7 cellular contexts compared by ENCODE assay signal in the genomic region with DNA sequence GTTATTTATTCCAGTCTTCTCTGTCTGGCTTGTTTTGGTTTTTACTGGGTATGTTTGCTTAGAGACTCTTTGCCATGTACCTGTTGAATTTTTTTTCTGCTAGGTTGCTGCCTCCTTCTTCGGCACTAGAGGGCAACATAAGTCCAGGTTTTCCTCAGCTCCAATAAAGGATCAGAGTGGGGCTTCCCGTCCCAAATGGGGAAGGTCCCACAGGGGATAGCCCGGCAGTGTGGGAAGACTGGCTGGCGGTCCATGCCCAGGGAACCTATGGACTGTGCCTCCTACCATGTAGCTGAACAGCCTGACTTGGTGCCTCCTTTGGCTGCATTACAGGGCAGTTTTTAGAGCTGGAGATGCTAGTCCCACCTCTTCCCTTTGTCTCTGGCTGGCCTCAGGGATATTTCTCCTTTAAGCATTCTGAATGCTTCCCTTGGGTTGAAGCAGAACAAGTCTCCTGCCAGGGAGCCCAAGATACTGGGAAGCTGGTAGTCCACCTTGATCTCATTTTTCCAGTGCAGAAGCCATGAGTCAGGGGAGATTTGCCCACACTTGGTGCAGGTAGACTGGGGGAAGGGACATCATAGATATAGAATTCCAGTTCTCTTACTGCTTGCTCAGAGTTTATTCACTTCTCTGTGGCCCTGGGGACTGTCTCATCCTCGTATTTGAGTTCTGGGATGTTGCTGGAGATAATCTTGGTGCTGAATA.
DNase-seq lines count a peak whose midpoint lies in the region; ATAC-seq and TF ChIP-seq lines count a peak whose summit lies in the region.

No MANE protein-coding gene starts in this region.

- in situ Hi-C loops in SK-MEL-5 (cut with HindIII; ENCODE audit: low pct_unique_long_range_greater_than_20kb, low sequenced_read_pairs): no loop called here

- H3K4me3 ChIP-seq in DND-41 (ENCODE audit: low read depth in 1 of 2, low read length in 2 of 2) (no peak overlapping the region), cardiac fibroblast (replicated peaks in 1 of 2; ENCODE audit: low read depth in 2 of 2, low read length in 2 of 2) (no peak overlapping the region), lower lobe of right lung (no peak overlapping the region)

- peak; percentile 81 for TF ChIP-seq CTCF in DND-41 (IDR thresholded peaks at IDR 0.05; ENCODE audit: borderline replicate concordance, extremely low read depth, low read length, poor library complexity, severe bottlenecking)
- peak; percentile 86 for TF ChIP-seq CTCF in cardiac fibroblast (IDR thresholded peaks at IDR 0.05; ENCODE audit: low read depth, low read length)
- peak; percentile 73 for TF ChIP-seq CTCF in lower lobe of right lung (IDR thresholded peaks at IDR 0.05)

- H3K9me3 ChIP-seq in DND-41 (ENCODE audit: insufficient read depth, low read length, severe bottlenecking): peaks cover 8% of the 10 kb centered on the region
- H3K9me3 ChIP-seq in lower lobe of right lung: peaks cover 11% of the 10 kb centered on the region

- intact Hi-C loops in lower lobe of right lung (cut with DNase I): no loop called here

- no peaks in the 10 kb centered on the region for H3K27me3 ChIP-seq in DND-41 (ENCODE audit: insufficient read depth, low read length, poor library complexity)
- no peaks in the 10 kb centered on the region for H3K27me3 ChIP-seq in lower lobe of right lung (ENCODE audit: low read depth)

- no peaks in the 10 kb centered on the region for H3K79me2 ChIP-seq in DND-41 (ENCODE audit: insufficient read depth, low read length)

- H3K27ac ChIP-seq in DND-41 (ENCODE audit: low read length): no peak overlapping the region
- H3K27ac ChIP-seq in lower lobe of right lung: no peak overlapping the region

- H3K4me1 ChIP-seq in DND-41 (ENCODE audit: insufficient read depth, low read length): peaks cover under 1% of the 10 kb centered on the region
- H3K4me1 ChIP-seq in lower lobe of right lung: peaks cover 15% of the 10 kb centered on the region

- ATAC-seq in DND-41 (ENCODE audit: insufficient read depth, low read depth) (peak; percentile 59), lower lobe of right lung (peak; percentile 24 to 45), GM18858 (IDR thresholded peaks at IDR 0.05; ENCODE audit: unreplicated experiment) (no peak)

- H2AFZ ChIP-seq in DND-41 (ENCODE audit: low read depth, low read length): no peak overlapping the region

- H3K36me3 ChIP-seq in DND-41 (ENCODE audit: insufficient read depth, low read length): peaks cover 6% of the 10 kb centered on the region
- peaks cover 4% of the 10 kb centered on the region for H3K36me3 ChIP-seq in lower lobe of right lung

- DNase-seq in DND-41: peak; percentile 40
- DNase-seq in HS-5 (ENCODE audit: low read depth): peak; percentile 10
- DNase-seq in SK-MEL-5 (ENCODE audit: low read depth, low spot score): peak; percentile 78
- peak; percentile 71 to 73 for DNase-seq in cardiac fibroblast (ENCODE audit: low read depth in 2 of 2)
- peak; percentile 50 for DNase-seq in lower lobe of right lung
- no peak for DNase-seq in putamen (ENCODE audit: low spot score)

- peaks cover 16% of the 10 kb centered on the region for H4K20me1 ChIP-seq in DND-41 (ENCODE audit: insufficient read depth, low read length)

- H3K9ac ChIP-seq in DND-41 (ENCODE audit: low read depth, low read length): no peak overlapping the region

- no peak overlapping the region for H3K4me2 ChIP-seq in DND-41 (ENCODE audit: insufficient read depth, low read length)
